ENCODE assay signal across 1 cellular context in the genomic region with DNA sequence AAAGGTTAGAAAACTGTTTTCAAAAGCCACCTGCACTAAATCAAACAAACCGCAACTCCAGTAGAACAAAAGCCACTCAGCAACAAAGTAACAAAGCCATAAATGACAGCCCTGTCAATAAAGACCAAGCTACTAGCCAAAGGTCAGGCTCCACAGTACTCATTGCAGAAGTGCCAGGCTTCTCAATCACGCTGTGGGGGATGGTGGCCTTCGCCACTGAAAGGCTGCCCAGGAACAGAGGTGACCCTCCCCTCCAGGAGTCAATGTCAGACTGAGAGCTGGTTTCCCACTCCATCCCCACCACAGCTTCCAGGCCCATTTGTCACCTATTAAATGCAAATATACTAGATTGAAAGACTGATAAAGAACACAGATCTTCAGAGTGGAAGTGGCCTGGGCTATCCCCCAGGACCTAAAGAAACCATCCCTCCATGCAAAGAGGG.
TF ChIP-seq lines count a peak whose summit lies in the region.

No MANE protein-coding gene starts in this region.

TF ChIP-seq in HepG2, 621 proteins besides CTCF, POLR2A, EP300 and RAD21 (continued from another document):
- TF ChIP-seq, protein P1, sequence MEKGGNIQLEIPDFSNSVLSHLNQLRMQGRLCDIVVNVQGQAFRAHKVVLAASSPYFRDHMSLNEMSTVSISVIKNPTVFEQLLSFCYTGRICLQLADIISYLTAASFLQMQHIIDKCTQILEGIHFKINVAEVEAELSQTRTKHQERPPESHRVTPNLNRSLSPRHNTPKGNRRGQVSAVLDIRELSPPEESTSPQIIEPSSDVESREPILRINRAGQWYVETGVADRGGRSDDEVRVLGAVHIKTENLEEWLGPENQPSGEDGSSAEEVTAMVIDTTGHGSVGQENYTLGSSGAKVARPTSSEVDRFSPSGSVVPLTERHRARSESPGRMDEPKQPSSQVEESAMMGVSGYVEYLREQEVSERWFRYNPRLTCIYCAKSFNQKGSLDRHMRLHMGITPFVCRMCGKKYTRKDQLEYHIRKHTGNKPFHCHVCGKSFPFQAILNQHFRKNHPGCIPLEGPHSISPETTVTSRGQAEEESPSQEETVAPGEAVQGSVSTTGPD (CRISPR knock-in tag; IDR thresholded peaks at IDR 0.05): no peak
- TF ChIP-seq SATB2 (CRISPR knock-in tag; IDR thresholded peaks at IDR 0.05) (0 out of 2 replicates have a peak, but pooled peaks have one; percentile 41), NFKB2 (CRISPR knock-in tag; IDR thresholded peaks at IDR 0.05; ENCODE audit: borderline replicate concordance) (no peak), TP53 (CRISPR knock-in tag; conservative IDR thresholded peaks at IDR 0.05) (0 out of 2 replicates have a peak, but pooled peaks have one; percentile 83), HNF4G (IDR thresholded peaks at IDR 0.05; ENCODE audit: borderline replicate concordance, low read depth, low read length) (peak; percentile 97), HNF4G (CRISPR knock-in tag; IDR thresholded peaks at IDR 0.05; ENCODE audit: borderline replicate concordance, low read depth) (peak; percentile 72; the same call in 1 of the 2 replicates), ZFP90 (CRISPR knock-in tag; IDR thresholded peaks at IDR 0.05; ENCODE audit: borderline replicate concordance) (0 out of 2 replicates have a peak, but pooled peaks have one; percentile 68), ZNF367 (CRISPR knock-in tag; IDR thresholded peaks at IDR 0.05; ENCODE audit: borderline replicate concordance) (no peak)
- TF ChIP-seq, protein P2, sequence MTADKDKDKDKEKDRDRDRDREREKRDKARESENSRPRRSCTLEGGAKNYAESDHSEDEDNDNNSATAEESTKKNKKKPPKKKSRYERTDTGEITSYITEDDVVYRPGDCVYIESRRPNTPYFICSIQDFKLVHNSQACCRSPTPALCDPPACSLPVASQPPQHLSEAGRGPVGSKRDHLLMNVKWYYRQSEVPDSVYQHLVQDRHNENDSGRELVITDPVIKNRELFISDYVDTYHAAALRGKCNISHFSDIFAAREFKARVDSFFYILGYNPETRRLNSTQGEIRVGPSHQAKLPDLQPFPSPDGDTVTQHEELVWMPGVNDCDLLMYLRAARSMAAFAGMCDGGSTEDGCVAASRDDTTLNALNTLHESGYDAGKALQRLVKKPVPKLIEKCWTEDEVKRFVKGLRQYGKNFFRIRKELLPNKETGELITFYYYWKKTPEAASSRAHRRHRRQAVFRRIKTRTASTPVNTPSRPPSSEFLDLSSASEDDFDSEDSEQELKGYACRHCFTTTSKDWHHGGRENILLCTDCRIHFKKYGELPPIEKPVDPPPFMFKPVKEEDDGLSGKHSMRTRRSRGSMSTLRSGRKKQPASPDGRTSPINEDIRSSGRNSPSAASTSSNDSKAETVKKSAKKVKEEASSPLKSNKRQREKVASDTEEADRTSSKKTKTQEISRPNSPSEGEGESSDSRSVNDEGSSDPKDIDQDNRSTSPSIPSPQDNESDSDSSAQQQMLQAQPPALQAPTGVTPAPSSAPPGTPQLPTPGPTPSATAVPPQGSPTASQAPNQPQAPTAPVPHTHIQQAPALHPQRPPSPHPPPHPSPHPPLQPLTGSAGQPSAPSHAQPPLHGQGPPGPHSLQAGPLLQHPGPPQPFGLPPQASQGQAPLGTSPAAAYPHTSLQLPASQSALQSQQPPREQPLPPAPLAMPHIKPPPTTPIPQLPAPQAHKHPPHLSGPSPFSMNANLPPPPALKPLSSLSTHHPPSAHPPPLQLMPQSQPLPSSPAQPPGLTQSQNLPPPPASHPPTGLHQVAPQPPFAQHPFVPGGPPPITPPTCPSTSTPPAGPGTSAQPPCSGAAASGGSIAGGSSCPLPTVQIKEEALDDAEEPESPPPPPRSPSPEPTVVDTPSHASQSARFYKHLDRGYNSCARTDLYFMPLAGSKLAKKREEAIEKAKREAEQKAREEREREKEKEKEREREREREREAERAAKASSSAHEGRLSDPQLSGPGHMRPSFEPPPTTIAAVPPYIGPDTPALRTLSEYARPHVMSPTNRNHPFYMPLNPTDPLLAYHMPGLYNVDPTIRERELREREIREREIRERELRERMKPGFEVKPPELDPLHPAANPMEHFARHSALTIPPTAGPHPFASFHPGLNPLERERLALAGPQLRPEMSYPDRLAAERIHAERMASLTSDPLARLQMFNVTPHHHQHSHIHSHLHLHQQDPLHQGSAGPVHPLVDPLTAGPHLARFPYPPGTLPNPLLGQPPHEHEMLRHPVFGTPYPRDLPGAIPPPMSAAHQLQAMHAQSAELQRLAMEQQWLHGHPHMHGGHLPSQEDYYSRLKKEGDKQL (CRISPR knock-in tag; IDR thresholded peaks at IDR 0.05; ENCODE audit: low read depth): peak; percentile 76; the same call in 1 of the 2 replicates
- TF ChIP-seq, protein P3, sequence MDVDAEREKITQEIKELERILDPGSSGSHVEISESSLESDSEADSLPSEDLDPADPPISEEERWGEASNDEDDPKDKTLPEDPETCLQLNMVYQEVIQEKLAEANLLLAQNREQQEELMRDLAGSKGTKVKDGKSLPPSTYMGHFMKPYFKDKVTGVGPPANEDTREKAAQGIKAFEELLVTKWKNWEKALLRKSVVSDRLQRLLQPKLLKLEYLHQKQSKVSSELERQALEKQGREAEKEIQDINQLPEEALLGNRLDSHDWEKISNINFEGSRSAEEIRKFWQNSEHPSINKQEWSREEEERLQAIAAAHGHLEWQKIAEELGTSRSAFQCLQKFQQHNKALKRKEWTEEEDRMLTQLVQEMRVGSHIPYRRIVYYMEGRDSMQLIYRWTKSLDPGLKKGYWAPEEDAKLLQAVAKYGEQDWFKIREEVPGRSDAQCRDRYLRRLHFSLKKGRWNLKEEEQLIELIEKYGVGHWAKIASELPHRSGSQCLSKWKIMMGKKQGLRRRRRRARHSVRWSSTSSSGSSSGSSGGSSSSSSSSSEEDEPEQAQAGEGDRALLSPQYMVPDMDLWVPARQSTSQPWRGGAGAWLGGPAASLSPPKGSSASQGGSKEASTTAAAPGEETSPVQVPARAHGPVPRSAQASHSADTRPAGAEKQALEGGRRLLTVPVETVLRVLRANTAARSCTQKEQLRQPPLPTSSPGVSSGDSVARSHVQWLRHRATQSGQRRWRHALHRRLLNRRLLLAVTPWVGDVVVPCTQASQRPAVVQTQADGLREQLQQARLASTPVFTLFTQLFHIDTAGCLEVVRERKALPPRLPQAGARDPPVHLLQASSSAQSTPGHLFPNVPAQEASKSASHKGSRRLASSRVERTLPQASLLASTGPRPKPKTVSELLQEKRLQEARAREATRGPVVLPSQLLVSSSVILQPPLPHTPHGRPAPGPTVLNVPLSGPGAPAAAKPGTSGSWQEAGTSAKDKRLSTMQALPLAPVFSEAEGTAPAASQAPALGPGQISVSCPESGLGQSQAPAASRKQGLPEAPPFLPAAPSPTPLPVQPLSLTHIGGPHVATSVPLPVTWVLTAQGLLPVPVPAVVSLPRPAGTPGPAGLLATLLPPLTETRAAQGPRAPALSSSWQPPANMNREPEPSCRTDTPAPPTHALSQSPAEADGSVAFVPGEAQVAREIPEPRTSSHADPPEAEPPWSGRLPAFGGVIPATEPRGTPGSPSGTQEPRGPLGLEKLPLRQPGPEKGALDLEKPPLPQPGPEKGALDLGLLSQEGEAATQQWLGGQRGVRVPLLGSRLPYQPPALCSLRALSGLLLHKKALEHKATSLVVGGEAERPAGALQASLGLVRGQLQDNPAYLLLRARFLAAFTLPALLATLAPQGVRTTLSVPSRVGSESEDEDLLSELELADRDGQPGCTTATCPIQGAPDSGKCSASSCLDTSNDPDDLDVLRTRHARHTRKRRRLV (CRISPR knock-in tag; IDR thresholded peaks at IDR 0.05): no peak
- TF ChIP-seq, protein P4, sequence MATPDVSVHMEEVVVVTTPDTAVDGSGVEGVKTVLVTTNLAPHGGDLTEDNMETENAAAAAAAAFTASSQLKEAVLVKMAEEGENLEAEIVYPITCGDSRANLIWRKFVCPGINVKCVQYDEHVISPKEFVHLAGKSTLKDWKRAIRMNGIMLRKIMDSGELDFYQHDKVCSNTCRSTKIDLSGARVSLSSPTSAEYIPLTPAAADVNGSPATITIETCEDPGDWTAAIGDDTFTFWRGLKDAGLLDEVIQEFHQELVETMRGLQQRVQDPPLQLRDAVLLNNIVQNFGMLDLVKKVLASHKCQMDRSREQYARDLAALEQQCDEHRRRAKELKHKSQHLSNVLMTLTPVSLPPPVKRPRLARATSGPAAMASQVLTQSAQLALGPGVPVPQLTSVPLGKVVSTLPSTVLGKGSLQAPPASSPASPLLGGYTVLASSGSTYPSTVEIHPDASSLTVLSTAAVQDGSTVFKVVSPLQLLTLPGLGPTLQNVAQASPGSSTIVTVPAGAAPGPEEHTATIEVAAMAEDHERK (CRISPR knock-in tag; IDR thresholded peaks at IDR 0.05; ENCODE audit: low read depth): no peak
